Comparison of ENCODE assay signal across 9 cellular contexts in genomic region chr18:77111449-77112160, GRCh38. TPM values are rescaled to one million over a fixed set of nuclear protein-coding genes. Genes with fewer than 3 reads are reported as not detected.
DNase-seq lines count a peak whose midpoint lies in the region; ATAC-seq, FAIRE-seq and TF ChIP-seq lines count a peak whose summit lies in the region.
"Had no signal": no experiment of that assay in that cellular context is flagged by ENCODE, and none has a peak within 500 bp of the region (broad histone marks: within the 10 kb centered on the region; RNA-seq: fewer than 3 reads in every experiment).

No MANE protein-coding gene starts in this region.

- peaks cover 0 to 5% of the 10 kb centered on the region in 2 donors for H3K36me3 ChIP-seq in left lung

- no peaks in the 10 kb centered on the region for H3K27me3 Mint-ChIP-seq in activated naive CD4-positive, alpha-beta T cell treated with anti-CD3 and anti-CD28 coated beads for 36 hours (ENCODE audit: low read depth)
- no peaks in the 10 kb centered on the region for H3K27me3 Mint-ChIP-seq in activated naive CD4-positive, alpha-beta T cell treated with anti-CD3 and anti-CD28 coated beads, Interleukin-2, amount 10 ng/mL, durations not matched to agents 7 days and 5 days

- H3K9me3 ChIP-seq in left lung: no peaks in the 10 kb centered on the region

- peaks cover 28% of the 10 kb centered on the region for H3K36me3 Mint-ChIP-seq in activated naive CD4-positive, alpha-beta T cell treated with anti-CD3 and anti-CD28 coated beads for 36 hours (ENCODE audit: low read depth)
- peaks cover 58% of the 10 kb centered on the region for H3K36me3 Mint-ChIP-seq in activated naive CD4-positive, alpha-beta T cell treated with anti-CD3 and anti-CD28 coated beads, Interleukin-2, amount 10 ng/mL, durations not matched to agents 7 days and 5 days

- H3K4me3 Mint-ChIP-seq in activated naive CD4-positive, alpha-beta T cell treated with anti-CD3 and anti-CD28 coated beads for 36 hours: no peak overlapping the region
- no peak overlapping the region for H3K4me3 Mint-ChIP-seq in activated naive CD4-positive, alpha-beta T cell treated with anti-CD3 and anti-CD28 coated beads, Interleukin-2, amount 10 ng/mL, durations not matched to agents 7 days and 5 days

- peaks cover 48 to 89% of the 10 kb centered on the region in 2 donors for H3K4me1 ChIP-seq in left lung

- intact Hi-C loops in activated naive CD4-positive, alpha-beta T cell treated with anti-CD3 and anti-CD28 coated beads for 36 hours (cut with micrococcal nuclease): no loop called here
- intact Hi-C loops in left lung (cut with DNase I) (loop anchor here in 1 of 2 donors (10.0 kb wide), 1 partner anchor 47 kb away; no protein-coding TSS in a partner anchor), dorsolateral prefrontal cortex (cut with DNase I) (no loop called here)

- H3K27me3 ChIP-seq in left lung: no peaks in the 10 kb centered on the region
- H3K27me3 ChIP-seq in dorsolateral prefrontal cortex: no peaks in the 10 kb centered on the region

- H3K27ac Mint-ChIP-seq in activated naive CD4-positive, alpha-beta T cell treated with anti-CD3 and anti-CD28 coated beads for 36 hours: peak overlapping the region; percentile 42
- H3K27ac Mint-ChIP-seq in activated naive CD4-positive, alpha-beta T cell treated with anti-CD3 and anti-CD28 coated beads, Interleukin-2, amount 10 ng/mL, durations not matched to agents 7 days and 5 days: peak overlapping the region; percentile 82

- peaks cover 6% of the 10 kb centered on the region for H3K9me3 Mint-ChIP-seq in activated naive CD4-positive, alpha-beta T cell treated with anti-CD3 and anti-CD28 coated beads for 36 hours
- H3K9me3 Mint-ChIP-seq in activated naive CD4-positive, alpha-beta T cell treated with anti-CD3 and anti-CD28 coated beads, Interleukin-2, amount 10 ng/mL, durations not matched to agents 7 days and 5 days: no peaks in the 10 kb centered on the region

- CTCF ChIA-PET in activated naive CD4-positive, alpha-beta T cell treated with anti-CD3 and anti-CD28 coated beads for 36 hours (lab: Charles Lee): no interaction called here
- CTCF ChIA-PET in activated naive CD4-positive, alpha-beta T cell treated with anti-CD3 and anti-CD28 coated beads, Interleukin-2, amount 10 ng/mL, durations not matched to agents 7 days and 5 days (lab: Charles Lee): interaction anchor here (1.1 kb wide), 1 partner anchor 85 kb away, joined by 3 read pairs; no protein-coding TSS in a partner anchor

- H3K27ac ChIP-seq in left lung (peak overlapping the region; percentile 48 to 80), dorsolateral prefrontal cortex (peak overlapping the region in 10 of 59 donors; percentile 4 to 46 (median 20))

- peak; percentile 9 for FAIRE-seq in urothelium cell line (lab: Jason Lieb, UNC)

- H3K4me1 Mint-ChIP-seq in activated naive CD4-positive, alpha-beta T cell treated with anti-CD3 and anti-CD28 coated beads for 36 hours (ENCODE audit: low read depth): peaks cover 87% of the 10 kb centered on the region
- peaks cover 95% of the 10 kb centered on the region for H3K4me1 Mint-ChIP-seq in activated naive CD4-positive, alpha-beta T cell treated with anti-CD3 and anti-CD28 coated beads, Interleukin-2, amount 10 ng/mL, durations not matched to agents 7 days and 5 days

- no peak for DNase-seq in activated naive CD4-positive, alpha-beta T cell treated with anti-CD3 and anti-CD28 coated beads for 36 hours
- DNase-seq in activated naive CD4-positive, alpha-beta T cell treated with anti-CD3 and anti-CD28 coated beads, Interleukin-2, amount 50 U/mL, for 16 hours: no peak
- no peak for DNase-seq in activated naive CD4-positive, alpha-beta T cell treated with anti-CD3 and anti-CD28 coated beads, Interleukin-2, amount 10 ng/mL, durations not matched to agents 7 days and 5 days
- DNase-seq in left lung: peak; percentile 50 to 75
- DNase-seq in urothelium cell line (ENCODE audit: low spot score): no peak
- no peak for DNase-seq in dorsolateral prefrontal cortex
- DNase-seq in mucosa of gallbladder (ENCODE audit: low spot score): no peak
- DNase-seq in GM10266 (ENCODE audit: extremely low spot score): no peak
- DNase-seq: NCI-H1436 treated with DMSO at 0.1 percent for 48 hours had no signal

- ATAC-seq in left lung: no peak

- no peak for TF ChIP-seq CTCF in left lung (IDR thresholded peaks at IDR 0.05)
- no peak for TF ChIP-seq CTCF in dorsolateral prefrontal cortex (IDR thresholded peaks at IDR 0.05 in 54 of 56, conservative IDR thresholded peaks at IDR 0.05 in 2 of 56; ENCODE audit: low read depth in 1 of 56, partially characterized antibody in 56 of 56)
- no peak for TF ChIP-seq CTCF in GM10266 (IDR thresholded peaks at IDR 0.05; ENCODE audit: control insufficient read depth, insufficient read depth, low read depth, missing control alignments)

- H3K4me3 ChIP-seq in left lung (peak overlapping the region in 1 of 2 donors; percentile 27), dorsolateral prefrontal cortex (peak overlapping the region in 5 of 59 donors; percentile 9 to 27 (median 18))

RNA-seq across cellular contexts. Expression of gene MBP, which starts 21.0 kb away (rescaled TPM):
- total RNA-seq in activated naive CD4-positive, alpha-beta T cell treated with anti-CD3 and anti-CD28 coated beads for 36 hours: 10 to 100 TPM; 35.9 to 36.6 TPM
- total RNA-seq in left lung: 10 to 100 TPM; 40.5 to 56.7 TPM
- over 10,000 TPM in 20 of 120 experiments, 1,000 to 10,000 TPM in 99, 100 to 1,000 TPM in 1; 632 to 18,605 (median 5,065) TPM for total RNA-seq in dorsolateral prefrontal cortex
- total RNA-seq in mucosa of gallbladder: 91.4 TPM

Comparison
In these comparisons a context has a peak if more than half of its experiments do, and no peak if none do; other contexts are left out.
1. DNase-seq: peak in left lung (2 of 2); none in activated naive CD4-positive, alpha-beta T cell treated with anti-CD3 and anti-CD28 coated beads for 36 hours (single experiment), activated naive CD4-positive, alpha-beta T cell treated with anti-CD3 and anti-CD28 coated beads, Interleukin-2, amount 50 U/mL, for 16 hours (single experiment), activated naive CD4-positive, alpha-beta T cell treated with anti-CD3 and anti-CD28 coated beads, Interleukin-2, amount 10 ng/mL, durations not matched to agents 7 days and 5 days (single experiment), urothelium cell line (single experiment), dorsolateral prefrontal cortex (0 of 10), mucosa of gallbladder (single experiment) and GM10266 (single experiment).